15 cellular contexts compared by ENCODE assay signal in genomic region chr1:245332513-245332912, GRCh38.
DNase-seq lines count a peak whose midpoint lies in the region; ATAC-seq and TF ChIP-seq lines count a peak whose summit lies in the region.
"Had no signal": no experiment of that assay in that cellular context is flagged by ENCODE, and none has a peak within 500 bp of the region (broad histone marks: within the 10 kb centered on the region; RNA-seq: fewer than 3 reads in every experiment).

No MANE protein-coding gene starts in this region.

- CTCF ChIA-PET in activated CD4-positive, alpha-beta memory T cell treated with anti-CD3 and anti-CD28 coated beads for 36 hours (lab: Charles Lee) = no interaction called here
- CTCF ChIA-PET in activated CD4-positive, alpha-beta memory T cell treated with anti-CD3 and anti-CD28 coated beads, Interleukin-2, amount 10 ng/mL, durations not matched to agents 7 days and 5 days (lab: Charles Lee) = no interaction called here

- peak; percentile 97 for ATAC-seq in stimulated activated naive CD8-positive, alpha-beta T cell treated with anti-CD3 and anti-CD28 coated beads, Interleukin-15, Interleukin-2, amounts not matched to agents 100 U/mL and 50 U/mL, for 24 hours
- ATAC-seq: body of pancreas; stimulated activated memory B cell treated with anti-CD40 and anti-IgM and Interleukin-4, amounts not matched to agents 10 μg/mL and 1 μg/mL and 100 μg/mL, for 72 hours had no signal

- no peaks in the 10 kb centered on the region for H3K9me3 Mint-ChIP-seq in activated CD4-positive, alpha-beta memory T cell treated with anti-CD3 and anti-CD28 coated beads for 36 hours
- H3K9me3 Mint-ChIP-seq in activated CD4-positive, alpha-beta memory T cell treated with anti-CD3 and anti-CD28 coated beads, Interleukin-2, amount 10 ng/mL, durations not matched to agents 7 days and 5 days = no peaks in the 10 kb centered on the region
- peaks cover 4% of the 10 kb centered on the region for H3K9me3 Mint-ChIP-seq in nephron progenitor cell
- H3K9me3 Mint-ChIP-seq: stimulated activated memory B cell treated with anti-CD40 and anti-IgM and Interleukin-4, amounts not matched to agents 10 μg/mL and 1 μg/mL and 100 μg/mL, for 72 hours had no signal

- DNase-seq in activated CD4-positive, alpha-beta memory T cell treated with anti-CD3 and anti-CD28 coated beads for 36 hours = peak; percentile 49
- no peak for DNase-seq in activated CD4-positive, alpha-beta memory T cell treated with anti-CD3 and anti-CD28 coated beads, Interleukin-2, amount 10 ng/mL, durations not matched to agents 7 days and 5 days
- DNase-seq in activated CD8-positive, alpha-beta memory T cell treated with anti-CD3 and anti-CD28 coated beads for 48 hours (ENCODE audit: low read depth in 2 of 3, low spot score in 2 of 3) = peak in 2 of 3 experiments; percentile 25 to 45
- DNase-seq in nephron progenitor cell (no peak), DMS153 (lab: John Stamatoyannopoulos, UW) (no peak), NCI-H2196 (lab: John Stamatoyannopoulos, UW; ENCODE audit: unreplicated experiment) (no peak), NCI-H2081 treated with DMSO at 0.1 percent for 48 hours (lab: John Stamatoyannopoulos, UW) (no peak)
- peak; percentile 58 for DNase-seq in stimulated activated naive CD8-positive, alpha-beta T cell treated with anti-CD3 and anti-CD28 coated beads, Interleukin-15, Interleukin-2, amounts not matched to agents 100 U/mL and 50 U/mL, for 24 hours
- DNase-seq: body of pancreas, Calu3, NCI-H1417 treated with DMSO at 0.1 percent for 48 hours, NCI-H510A, uterus had no signal

- intact Hi-C loops in activated CD4-positive, alpha-beta memory T cell treated with anti-CD3 and anti-CD28 coated beads for 36 hours (cut with micrococcal nuclease) = no loop called here

- peaks cover 5% of the 10 kb centered on the region for H3K27me3 Mint-ChIP-seq in activated CD4-positive, alpha-beta memory T cell treated with anti-CD3 and anti-CD28 coated beads for 36 hours
- no peaks in the 10 kb centered on the region for H3K27me3 Mint-ChIP-seq in activated CD4-positive, alpha-beta memory T cell treated with anti-CD3 and anti-CD28 coated beads, Interleukin-2, amount 10 ng/mL, durations not matched to agents 7 days and 5 days
- H3K27me3 Mint-ChIP-seq in nephron progenitor cell (ENCODE audit: low read depth, poor library complexity) = peaks cover under 1% of the 10 kb centered on the region

- H3K4me3 Mint-ChIP-seq in activated CD4-positive, alpha-beta memory T cell treated with anti-CD3 and anti-CD28 coated beads for 36 hours = no peak overlapping the region
- no peak overlapping the region for H3K4me3 Mint-ChIP-seq in activated CD4-positive, alpha-beta memory T cell treated with anti-CD3 and anti-CD28 coated beads, Interleukin-2, amount 10 ng/mL, durations not matched to agents 7 days and 5 days
- H3K4me3 Mint-ChIP-seq in nephron progenitor cell = peak overlapping the region; percentile 13
- H3K4me3 Mint-ChIP-seq: stimulated activated memory B cell treated with anti-CD40 and anti-IgM and Interleukin-4, amounts not matched to agents 10 μg/mL and 1 μg/mL and 100 μg/mL, for 72 hours had no signal

- H3K27ac Mint-ChIP-seq in activated CD4-positive, alpha-beta memory T cell treated with anti-CD3 and anti-CD28 coated beads for 36 hours = no peak overlapping the region
- no peak overlapping the region for H3K27ac Mint-ChIP-seq in activated CD4-positive, alpha-beta memory T cell treated with anti-CD3 and anti-CD28 coated beads, Interleukin-2, amount 10 ng/mL, durations not matched to agents 7 days and 5 days
- peak overlapping the region; percentile 49 for H3K27ac Mint-ChIP-seq in nephron progenitor cell
- H3K27ac Mint-ChIP-seq: activated T-helper 2 cell treated with anti-CD3 and anti-CD28 coated beads, Interferon-gamma antibody, Interleukin-2, Interleukin-4, amounts not matched to agents 10 μg/mL and 5 μg/mL and 100 μg/mL, durations not matched to agents 14 hours and 24 hours and 36 hours; stimulated activated memory B cell treated with anti-CD40 and anti-IgM and Interleukin-4, amounts not matched to agents 10 μg/mL and 1 μg/mL and 100 μg/mL, for 72 hours had no signal

- POLR2A ChIA-PET in activated CD4-positive, alpha-beta memory T cell treated with anti-CD3 and anti-CD28 coated beads for 36 hours (lab: Charles Lee) = no interaction called here
- POLR2A ChIA-PET in activated CD4-positive, alpha-beta memory T cell treated with anti-CD3 and anti-CD28 coated beads, Interleukin-2, amount 10 ng/mL, durations not matched to agents 7 days and 5 days (lab: Charles Lee) = no interaction called here

- no peaks in the 10 kb centered on the region for H3K36me3 Mint-ChIP-seq in activated CD4-positive, alpha-beta memory T cell treated with anti-CD3 and anti-CD28 coated beads for 36 hours
- no peaks in the 10 kb centered on the region for H3K36me3 Mint-ChIP-seq in activated CD4-positive, alpha-beta memory T cell treated with anti-CD3 and anti-CD28 coated beads, Interleukin-2, amount 10 ng/mL, durations not matched to agents 7 days and 5 days (ENCODE audit: low read depth)
- peaks cover 29% of the 10 kb centered on the region for H3K36me3 Mint-ChIP-seq in nephron progenitor cell (ENCODE audit: low read depth)
- H3K36me3 Mint-ChIP-seq: stimulated activated memory B cell treated with anti-CD40 and anti-IgM and Interleukin-4, amounts not matched to agents 10 μg/mL and 1 μg/mL and 100 μg/mL, for 72 hours had no signal

- no peaks in the 10 kb centered on the region for H3K4me1 Mint-ChIP-seq in activated CD4-positive, alpha-beta memory T cell treated with anti-CD3 and anti-CD28 coated beads for 36 hours (ENCODE audit: low read depth)
- no peaks in the 10 kb centered on the region for H3K4me1 Mint-ChIP-seq in activated CD4-positive, alpha-beta memory T cell treated with anti-CD3 and anti-CD28 coated beads, Interleukin-2, amount 10 ng/mL, durations not matched to agents 7 days and 5 days
- H3K4me1 Mint-ChIP-seq in nephron progenitor cell = peaks cover 80% of the 10 kb centered on the region
- H3K4me1 Mint-ChIP-seq: stimulated activated memory B cell treated with anti-CD40 and anti-IgM and Interleukin-4, amounts not matched to agents 10 μg/mL and 1 μg/mL and 100 μg/mL, for 72 hours had no signal

- no peak for TF ChIP-seq CTCF in nephron progenitor cell (IDR thresholded peaks at IDR 0.05)

Comparison
In these comparisons a context has a peak if more than half of its experiments do, and no peak if none do; other contexts are left out.
1. DNase-seq: peak in activated CD4-positive, alpha-beta memory T cell treated with anti-CD3 and anti-CD28 coated beads for 36 hours (single experiment), activated CD8-positive, alpha-beta memory T cell treated with anti-CD3 and anti-CD28 coated beads for 48 hours (2 of 3) and stimulated activated naive CD8-positive, alpha-beta T cell treated with anti-CD3 and anti-CD28 coated beads, Interleukin-15, Interleukin-2, amounts not matched to agents 100 U/mL and 50 U/mL, for 24 hours (single experiment); none in activated CD4-positive, alpha-beta memory T cell treated with anti-CD3 and anti-CD28 coated beads, Interleukin-2, amount 10 ng/mL, durations not matched to agents 7 days and 5 days (single experiment), nephron progenitor cell (single experiment), DMS153 (single experiment), NCI-H2196 (single experiment) and NCI-H2081 treated with DMSO at 0.1 percent for 48 hours (single experiment).